1 cellular context compared by ENCODE assay signal in the genomic region with DNA sequence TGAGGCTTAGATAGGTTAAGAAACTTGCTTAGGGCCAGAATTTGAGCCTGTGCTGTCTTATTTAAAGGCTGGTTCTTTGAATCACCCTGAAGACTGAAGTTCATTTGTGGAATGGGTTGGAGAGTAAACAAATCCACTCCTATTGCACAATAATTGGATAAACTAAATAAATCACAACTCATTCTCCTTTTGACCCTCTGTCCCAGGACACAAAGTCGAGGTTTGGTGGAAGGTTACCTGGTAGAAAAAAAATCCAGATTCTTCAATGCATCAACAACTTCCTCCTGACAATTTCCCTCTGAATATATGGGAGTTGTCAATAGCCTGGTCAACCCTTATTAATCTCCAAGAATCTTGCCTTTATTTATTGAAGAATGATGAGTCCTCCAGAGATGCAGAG.
A peak's percentile ranks its signal among the peaks of the same experiment; 100 is the strongest.
TF ChIP-seq lines count a peak whose summit lies in the region.

No MANE protein-coding gene starts in this region.

TF ChIP-seq in HepG2, 621 proteins besides CTCF, POLR2A, EP300 and RAD21 (continued from another document):
- TF ChIP-seq, protein P1, sequence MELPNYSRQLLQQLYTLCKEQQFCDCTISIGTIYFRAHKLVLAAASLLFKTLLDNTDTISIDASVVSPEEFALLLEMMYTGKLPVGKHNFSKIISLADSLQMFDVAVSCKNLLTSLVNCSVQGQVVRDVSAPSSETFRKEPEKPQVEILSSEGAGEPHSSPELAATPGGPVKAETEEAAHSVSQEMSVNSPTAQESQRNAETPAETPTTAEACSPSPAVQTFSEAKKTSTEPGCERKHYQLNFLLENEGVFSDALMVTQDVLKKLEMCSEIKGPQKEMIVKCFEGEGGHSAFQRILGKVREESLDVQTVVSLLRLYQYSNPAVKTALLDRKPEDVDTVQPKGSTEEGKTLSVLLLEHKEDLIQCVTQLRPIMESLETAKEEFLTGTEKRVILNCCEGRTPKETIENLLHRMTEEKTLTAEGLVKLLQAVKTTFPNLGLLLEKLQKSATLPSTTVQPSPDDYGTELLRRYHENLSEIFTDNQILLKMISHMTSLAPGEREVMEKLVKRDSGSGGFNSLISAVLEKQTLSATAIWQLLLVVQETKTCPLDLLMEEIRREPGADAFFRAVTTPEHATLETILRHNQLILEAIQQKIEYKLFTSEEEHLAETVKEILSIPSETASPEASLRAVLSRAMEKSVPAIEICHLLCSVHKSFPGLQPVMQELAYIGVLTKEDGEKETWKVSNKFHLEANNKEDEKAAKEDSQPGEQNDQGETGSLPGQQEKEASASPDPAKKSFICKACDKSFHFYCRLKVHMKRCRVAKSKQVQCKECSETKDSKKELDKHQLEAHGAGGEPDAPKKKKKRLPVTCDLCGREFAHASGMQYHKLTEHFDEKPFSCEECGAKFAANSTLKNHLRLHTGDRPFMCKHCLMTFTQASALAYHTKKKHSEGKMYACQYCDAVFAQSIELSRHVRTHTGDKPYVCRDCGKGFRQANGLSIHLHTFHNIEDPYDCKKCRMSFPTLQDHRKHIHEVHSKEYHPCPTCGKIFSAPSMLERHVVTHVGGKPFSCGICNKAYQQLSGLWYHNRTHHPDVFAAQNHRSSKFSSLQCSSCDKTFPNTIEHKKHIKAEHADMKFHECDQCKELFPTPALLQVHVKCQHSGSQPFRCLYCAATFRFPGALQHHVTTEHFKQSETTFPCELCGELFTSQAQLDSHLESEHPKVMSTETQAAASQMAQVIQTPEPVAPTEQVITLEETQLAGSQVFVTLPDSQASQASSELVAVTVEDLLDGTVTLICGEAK (IDR thresholded peaks at IDR 0.05) = no peak
- TF ChIP-seq, protein P1 (CRISPR knock-in tag; IDR thresholded peaks at IDR 0.05) = no peak
- TF ChIP-seq ZNF382 (CRISPR knock-in tag; IDR thresholded peaks at IDR 0.05; ENCODE audit: borderline replicate concordance) (no peak), HNF4A (CRISPR knock-in tag; IDR thresholded peaks at IDR 0.05) (peak; percentile 91), NCOA1 (CRISPR knock-in tag; IDR thresholded peaks at IDR 0.05) (no peak), ZNF761 (CRISPR knock-in tag; conservative IDR thresholded peaks at IDR 0.05) (no peak), ZNF777 (CRISPR knock-in tag; IDR thresholded peaks at IDR 0.05) (no peak), ZNF17 (CRISPR knock-in tag; IDR thresholded peaks at IDR 0.05) (no peak), RCOR2 (CRISPR knock-in tag; IDR thresholded peaks at IDR 0.05) (peak; percentile 67; the same call in 1 of the 2 replicates), ONECUT2 (CRISPR knock-in tag; IDR thresholded peaks at IDR 0.05) (no peak), SMARCC2 (IDR thresholded peaks at IDR 0.05) (no peak), GABPB1 (CRISPR knock-in tag; IDR thresholded peaks at IDR 0.05) (0 out of 2 replicates have a peak, but pooled peaks have one; percentile 3)
- TF ChIP-seq, protein P2, sequence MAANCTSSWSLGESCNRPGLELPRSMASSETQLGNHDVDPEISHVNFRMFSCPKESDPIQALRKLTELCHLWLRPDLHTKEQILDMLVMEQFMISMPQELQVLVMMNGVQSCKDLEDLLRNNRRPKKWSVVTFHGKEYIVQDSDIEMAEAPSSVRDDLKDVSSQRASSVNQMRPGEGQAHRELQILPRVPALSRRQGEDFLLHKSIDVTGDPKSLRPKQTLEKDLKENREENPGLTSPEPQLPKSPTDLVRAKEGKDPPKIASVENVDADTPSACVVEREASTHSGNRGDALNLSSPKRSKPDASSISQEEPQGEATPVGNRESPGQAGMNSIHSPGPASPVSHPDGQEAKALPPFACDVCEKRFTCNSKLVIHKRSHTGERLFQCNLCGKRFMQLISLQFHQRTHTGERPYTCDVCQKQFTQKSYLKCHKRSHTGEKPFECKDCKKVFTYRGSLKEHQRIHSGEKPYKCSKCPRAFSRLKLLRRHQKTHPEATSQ (CRISPR knock-in tag; IDR thresholded peaks at IDR 0.05; ENCODE audit: borderline replicate concordance) = no peak
TF ChIP-seq in HepG2: peak in this region for 58.
